Comparison of ENCODE assay signal across 16 cellular contexts in the genomic region with DNA sequence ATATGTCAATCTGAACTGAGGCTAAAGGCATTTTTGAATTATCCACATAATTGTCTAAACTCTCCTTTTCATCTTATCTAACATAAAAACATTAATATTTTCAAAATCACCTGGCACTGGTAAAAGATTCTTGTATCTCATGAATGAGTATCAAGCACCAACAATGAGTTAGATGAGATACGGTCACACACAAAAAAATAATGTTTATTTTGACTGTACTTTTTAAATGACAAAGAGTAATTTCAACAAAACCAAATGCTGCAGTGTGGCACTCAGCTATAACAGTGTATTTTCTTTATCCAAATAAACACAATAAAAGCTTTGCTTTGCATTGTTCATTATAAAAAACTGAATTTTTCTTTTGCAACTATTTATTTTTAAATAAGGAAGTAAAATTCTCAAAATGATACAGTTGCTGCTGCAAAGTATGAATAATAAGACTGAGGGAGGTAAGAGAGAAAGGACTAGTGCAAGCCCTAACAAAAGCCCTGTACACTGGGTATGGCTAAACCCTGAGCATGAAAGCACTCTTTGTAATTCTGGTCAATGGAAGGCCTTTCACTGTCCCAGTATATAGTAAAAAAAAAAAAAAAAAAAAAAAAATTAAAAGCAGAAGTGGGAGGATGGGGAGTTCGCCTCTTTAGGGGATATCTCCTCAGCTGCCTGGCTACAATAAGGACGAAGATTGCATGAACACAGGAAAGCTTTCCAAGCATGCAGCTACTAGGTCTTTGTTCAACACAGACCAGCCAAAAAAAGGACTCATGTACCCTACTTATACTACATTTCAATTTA. TPM values are rescaled to one million over a fixed set of nuclear protein-coding genes. Genes with fewer than 3 reads are reported as not detected.
DNase-seq lines count a peak whose midpoint lies in the region; ATAC-seq and TF ChIP-seq lines count a peak whose summit lies in the region.
"Had no signal": no experiment of that assay in that cellular context is flagged by ENCODE, and none has a peak within 500 bp of the region (broad histone marks: within the 10 kb centered on the region; RNA-seq: fewer than 3 reads in every experiment).

No MANE protein-coding gene starts in this region.

- ATAC-seq in heart right ventricle, result peak in 5 of 8 donors; percentile 22 to 55 (median 44)
- peak; percentile 42 for ATAC-seq in memory B cell (ENCODE audit: low read depth)
- no peak for ATAC-seq in GM19395 (IDR thresholded peaks at IDR 0.05; ENCODE audit: unreplicated experiment)
- no peak for ATAC-seq in GM21423 (IDR thresholded peaks at IDR 0.05; ENCODE audit: unreplicated experiment)
- ATAC-seq: naive thymus-derived CD8-positive, alpha-beta T cell had no signal

- H3K36me3 ChIP-seq in heart right ventricle (peaks cover 0 to 7% (median 0%) of the 10 kb centered on the region in 9 donors), right atrium auricular region (no peaks in the 10 kb centered on the region)
- H3K36me3 ChIP-seq: thyroid gland had no signal

- H3K27ac ChIP-seq in heart right ventricle (no peak overlapping the region), right atrium auricular region (no peak overlapping the region)
- H3K27ac ChIP-seq: GM23248, skin epidermis, thyroid gland had no signal

- H3K9me3 ChIP-seq in heart right ventricle (no peaks in the 10 kb centered on the region), right atrium auricular region (no peaks in the 10 kb centered on the region)
- H3K9me3 ChIP-seq: thyroid gland had no signal

- intact Hi-C loops in heart right ventricle (cut with DNase I), result no loop called here

- whole genome bisulfite sequencing in heart right ventricle, 2 donors, result 63 to 64% methylated on average over 3 of the region's 3 CpGs

- H3K4me1 Mint-ChIP-seq in brain, result peaks cover 66% of the 10 kb centered on the region
- H3K4me1 Mint-ChIP-seq in memory B cell, result peaks cover 7% of the 10 kb centered on the region
- H3K4me1 Mint-ChIP-seq: activated naive CD8-positive, alpha-beta T cell treated with anti-CD3 and anti-CD28 coated beads, Interleukin-2, amount 10 ng/mL, durations not matched to agents 7 days and 5 days had no signal

- TF ChIP-seq CTCF in heart right ventricle (IDR thresholded peaks at IDR 0.05) (no peak), right atrium auricular region (IDR thresholded peaks at IDR 0.05) (no peak), brain (conservative IDR thresholded peaks at IDR 0.05) (no peak)

- peaks cover 14% of the 10 kb centered on the region for H3K36me3 Mint-ChIP-seq in brain
- peaks cover 2% of the 10 kb centered on the region for H3K36me3 Mint-ChIP-seq in memory B cell

- H3K4me3 Mint-ChIP-seq in brain (peak overlapping the region in 2 of 5 experiments; percentile 38 to 52), memory B cell (no peak overlapping the region)
- H3K4me3 Mint-ChIP-seq: activated naive CD8-positive, alpha-beta T cell treated with anti-CD3 and anti-CD28 coated beads, Interleukin-2, amount 10 ng/mL, durations not matched to agents 7 days and 5 days; dendritic cell treated with granulocyte-macrophage colony-stimulating factor and Interleukin-4, amounts not matched to agents 40 ng/mL and 50 ng/mL, for 4 days; naive thymus-derived CD8-positive, alpha-beta T cell had no signal

- H3K27me3 Mint-ChIP-seq in brain (no peaks in the 10 kb centered on the region), memory B cell (no peaks in the 10 kb centered on the region)
- H3K27me3 Mint-ChIP-seq: activated naive CD8-positive, alpha-beta T cell treated with anti-CD3 and anti-CD28 coated beads, Interleukin-2, amount 10 ng/mL, durations not matched to agents 7 days and 5 days; dendritic cell treated with granulocyte-macrophage colony-stimulating factor and Interleukin-4, amounts not matched to agents 40 ng/mL and 50 ng/mL, for 4 days; naive thymus-derived CD8-positive, alpha-beta T cell had no signal

- H3K27me3 ChIP-seq in heart right ventricle (no peaks in the 10 kb centered on the region), right atrium auricular region (no peaks in the 10 kb centered on the region)
- H3K27me3 ChIP-seq: thyroid gland had no signal

- DNase-seq in heart right ventricle (no peak), right atrium auricular region (ENCODE audit: low spot score) (no peak), memory B cell (ENCODE audit: low spot score in 2 of 2) (no peak)
- no peak for DNase-seq in NK-92 treated with Interleukin-12 subunit alpha and Interleukin-12 subunit beta, amount 100 ng/mL, for 24 hours (lab: John Stamatoyannopoulos, UW)
- DNase-seq in stimulated activated naive CD4-positive, alpha-beta T cell (lab: John Stamatoyannopoulos, UW), result no peak
- DNase-seq: activated naive CD8-positive, alpha-beta T cell treated with anti-CD3 and anti-CD28 coated beads, Interleukin-2, amount 10 ng/mL, durations not matched to agents 7 days and 5 days; GM23248; naive thymus-derived CD8-positive, alpha-beta T cell; NCI-H1048; NCI-H446; thyroid gland had no signal

- peak overlapping the region; percentile 30 to 94 (median 90) for H3K27ac Mint-ChIP-seq in brain
- H3K27ac Mint-ChIP-seq in memory B cell, result no peak overlapping the region
- H3K27ac Mint-ChIP-seq: activated naive CD8-positive, alpha-beta T cell treated with anti-CD3 and anti-CD28 coated beads, Interleukin-2, amount 10 ng/mL, durations not matched to agents 7 days and 5 days; dendritic cell treated with granulocyte-macrophage colony-stimulating factor and Interleukin-4, amounts not matched to agents 40 ng/mL and 50 ng/mL, for 4 days; naive thymus-derived CD8-positive, alpha-beta T cell had no signal

- peaks cover 0 to 2% (median 0%) of the 10 kb centered on the region in 5 experiments for H3K9me3 Mint-ChIP-seq in brain
- no peaks in the 10 kb centered on the region for H3K9me3 Mint-ChIP-seq in memory B cell
- H3K9me3 Mint-ChIP-seq: activated naive CD8-positive, alpha-beta T cell treated with anti-CD3 and anti-CD28 coated beads, Interleukin-2, amount 10 ng/mL, durations not matched to agents 7 days and 5 days; dendritic cell treated with granulocyte-macrophage colony-stimulating factor and Interleukin-4, amounts not matched to agents 40 ng/mL and 50 ng/mL, for 4 days; naive thymus-derived CD8-positive, alpha-beta T cell had no signal

- H3K4me3 ChIP-seq in heart right ventricle (no peak overlapping the region), right atrium auricular region (no peak overlapping the region)
- H3K4me3 ChIP-seq: GM23248, skin epidermis, thyroid gland had no signal

- H3K4me1 ChIP-seq in heart right ventricle, result peaks cover 0 to 38% (median 28%) of the 10 kb centered on the region in 9 donors
- peaks cover 0 to 14% of the 10 kb centered on the region in 2 donors for H3K4me1 ChIP-seq in right atrium auricular region

RNA-seq across cellular contexts. Expression of a gene that starts 59.3 kb away (rescaled TPM):
- total RNA-seq in heart right ventricle (10 to 100 TPM; 30.9 to 50.2 (median 37.2) TPM), right atrium auricular region (10 to 100 TPM; 33.4 to 38.5 TPM)
- polyA plus RNA-seq in heart right ventricle (10 to 100 TPM; 13.3 to 22.5 TPM), brain (ENCODE audit: insufficient read depth, low read depth, low replicate concordance) (44.0 TPM)

Comparison
In these comparisons a context has a peak if more than half of its experiments do, and no peak if none do; other contexts are left out.
1. ATAC-seq: peak in heart right ventricle (5 of 8) and memory B cell (single experiment); none in GM19395 (single experiment) and GM21423 (single experiment).